23 cellular contexts compared by ENCODE assay signal in genomic region chr15:26720546-26720945, GRCh38. TPM values are rescaled to one million over a fixed set of nuclear protein-coding genes. Genes with fewer than 3 reads are reported as not detected.
DNase-seq lines count a peak whose midpoint lies in the region; ATAC-seq, FAIRE-seq and TF ChIP-seq lines count a peak whose summit lies in the region.
"Had no signal": no experiment of that assay in that cellular context is flagged by ENCODE, and none has a peak within 500 bp of the region (broad histone marks: within the 10 kb centered on the region; RNA-seq: fewer than 3 reads in every experiment).

No MANE protein-coding gene starts in this region.

- H3K9me3 ChIP-seq in HUES6 (ENCODE audit: control insufficient read depth, insufficient read depth, low read depth, low read length) (no peaks in the 10 kb centered on the region), H1 (ENCODE audit: insufficient read depth in 2 of 2, low read depth in 1 of 2, low read length in 1 of 2) (no peaks in the 10 kb centered on the region), iPS-18c (ENCODE audit: control insufficient read depth, insufficient read depth, low read length) (no peaks in the 10 kb centered on the region), upper lobe of right lung (no peaks in the 10 kb centered on the region)

- TF ChIP-seq RAD21 in H1 (IDR thresholded peaks at IDR 0.05 in 1 of 2, conservative IDR thresholded peaks at IDR 0.05 in 1 of 2; ENCODE audit: low read depth in 2 of 2, low read length in 2 of 2), result no peak

- H3K4me3 ChIP-seq in HUES6 (ENCODE audit: low read depth, low read length) (peak overlapping the region; percentile 44), H1 (ENCODE audit: extremely low read depth in 1 of 4, insufficient read depth in 2 of 4, low read depth in 3 of 4, low read length in 4 of 4) (peak overlapping the region in 3 of 4 experiments; percentile 10 to 44 (median 21); a peak in 4 of 8 replicates), iPS-18c (ENCODE audit: insufficient read depth, low read depth, low read length) (0 out of 2 replicates have a peak overlapping the region, but pooled peaks have one; percentile 10), upper lobe of right lung (no peak overlapping the region)

- no peak for DNase-seq in H1 (ENCODE audit: low read depth in 1 of 2, low spot score in 2 of 2)
- DNase-seq in upper lobe of right lung, result no peak
- no peak for DNase-seq in stimulated activated CD4-positive, alpha-beta T cell treated with anti-CD3 and anti-CD28 coated beads, Interleukin-1b, Interleukin-23, amount 100 ng/mL, for 48 hours
- DNase-seq in GF-D8 (lab: John Stamatoyannopoulos, UW), result no peak
- DNase-seq: C1 segment of cervical spinal cord; CD4-positive, alpha-beta memory T cell; COR-L47; DMS53; NCI-H1048; NCI-H1417 treated with DMSO at 0.1 percent for 48 hours; NCI-H1694 treated with DMSO at 0.1 percent for 48 hours; NCI-H2081; NCI-H2227 treated with DMSO at 0.1 percent for 48 hours; NCI-H526 treated with DMSO at 0.1 percent for 48 hours; SHP77 had no signal

- H3K36me3 ChIP-seq in HUES6 (ENCODE audit: control insufficient read depth, insufficient read depth, low read length) (no peaks in the 10 kb centered on the region), H1 (ENCODE audit: control insufficient read depth in 2 of 4, insufficient read depth in 4 of 4, low read length in 3 of 4) (no peaks in the 10 kb centered on the region), upper lobe of right lung (no peaks in the 10 kb centered on the region)

- intact Hi-C loops in upper lobe of right lung (cut with DNase I), result no loop called here

- H2BK15ac ChIP-seq in H1 (ENCODE audit: low read length), result no peak overlapping the region

- H4K8ac ChIP-seq in H1 (ENCODE audit: extremely low read depth, insufficient read depth, low read length), result no peak overlapping the region

- 11% methylated on average over 5 of the region's 5 CpGs; no CpG with 5 or more reads in 1 of the 2 experiments for WGBS in H1 (ENCODE audit: extremely low coverage in 1 of 2, insufficient coverage in 1 of 2, insufficient read length in 1 of 2, insufficient replicate concordance in 2 of 2, low coverage in 1 of 2, low lambda C conversion rate in 2 of 2, missing lambda C conversion rate in 1 of 2), 2 experiments

- H3K56ac ChIP-seq in H1 (replicated peaks; ENCODE audit: insufficient read length, low read depth, low read length), result no peak overlapping the region

- no peak for TF ChIP-seq EP300 in H1 (IDR thresholded peaks at IDR 0.05; ENCODE audit: borderline replicate concordance in 1 of 2, low read depth in 2 of 2, low read length in 2 of 2)

- no peak for TF ChIP-seq CTCF in H1 (IDR thresholded peaks at IDR 0.05; ENCODE audit: control extremely low read depth in 1 of 3, insufficient read depth in 1 of 3, low read depth in 1 of 3, low read length in 3 of 3)
- TF ChIP-seq CTCF in upper lobe of right lung (IDR thresholded peaks at IDR 0.05), result no peak

- peak overlapping the region; percentile 89 for H3K9ac ChIP-seq in HUES6 (ENCODE audit: low read length)
- no peak overlapping the region for H3K9ac ChIP-seq in H1 (replicated peaks in 1 of 4; ENCODE audit: extremely low read depth in 1 of 4, low read depth in 3 of 4, low read length in 3 of 4)

- peak overlapping the region; percentile 58 to 63 for H3K4me2 ChIP-seq in H1 (ENCODE audit: insufficient read depth in 1 of 2, low read depth in 2 of 2, low read length in 2 of 2)

- H3K4ac ChIP-seq in H1 (replicated peaks; ENCODE audit: insufficient read length, low read depth, low read length), result no peak overlapping the region

- no peak for ATAC-seq in upper lobe of right lung
- no peak for ATAC-seq in HG03175 (IDR thresholded peaks at IDR 0.05; ENCODE audit: unreplicated experiment)
- ATAC-seq: Panc1 had no signal

- H4K5ac ChIP-seq in H1 (ENCODE audit: insufficient read length, low read depth, low read length), result no peak overlapping the region

- no peaks in the 10 kb centered on the region for H3K27me3 ChIP-seq in HUES6 (ENCODE audit: control insufficient read depth, insufficient read depth, low read length)
- H3K27me3 ChIP-seq in H1 (replicated peaks in 1 of 4; ENCODE audit: control insufficient read depth in 3 of 4, extremely low read depth in 1 of 4, insufficient read depth in 3 of 4, low read length in 3 of 4), result no peaks in the 10 kb centered on the region
- H3K27me3 ChIP-seq in upper lobe of right lung, result no peaks in the 10 kb centered on the region

- peaks cover 10 to 72% of the 10 kb centered on the region in 2 experiments for H3K79me2 ChIP-seq in H1 (ENCODE audit: control insufficient read depth in 1 of 2, insufficient read depth in 2 of 2, low read length in 2 of 2)

- TF ChIP-seq POLR2A in H1 (IDR thresholded peaks at IDR 0.05; ENCODE audit: control extremely low read depth in 1 of 2, low read depth in 2 of 2, low read length in 2 of 2), result no peak

- FAIRE-seq in H1 (lab: Jason Lieb, UNC), result no peak
- FAIRE-seq: G401.6, GM12891 had no signal

- H2BK120ac ChIP-seq in H1 (replicated peaks; ENCODE audit: low read depth, low read length), result peak overlapping the region; percentile 1

- H3K14ac ChIP-seq in H1 (ENCODE audit: insufficient read length), result no peak overlapping the region

- H3K23ac ChIP-seq in H1 (ENCODE audit: insufficient read length), result no peak overlapping the region

- no peak overlapping the region for H2AK5ac ChIP-seq in H1 (ENCODE audit: low read depth, low read length)

- no peak overlapping the region for H2AFZ ChIP-seq in H1 (ENCODE audit: low read length)

- POLR2A ChIA-PET in H1 (lab: Charles Lee; ENCODE audit: partially characterized antibody), result interaction anchor here (1.0 to 2.0 kb wide), 5 partner anchors 9 to 19 kb away, joined by 3 to 6 read pairs (median 4); no protein-coding TSS in a partner anchor

- H2BK12ac ChIP-seq in H1 (ENCODE audit: low read depth, low read length), result no peak overlapping the region

- H2BK5ac ChIP-seq in H1 (ENCODE audit: low read depth, low read length), result peak overlapping the region; percentile 55; the same call in 1 of the 2 replicates

- H2BK20ac ChIP-seq in H1 (ENCODE audit: low read length), result no peak overlapping the region

- H3K4me1 ChIP-seq in HUES6 (ENCODE audit: control insufficient read depth, insufficient read depth, low read length) (peaks cover 77% of the 10 kb centered on the region), H1 (replicated peaks in 1 of 4; ENCODE audit: control insufficient read depth in 3 of 4, insufficient read depth in 4 of 4, low read length in 3 of 4) (peaks cover 22 to 43% (median 36%) of the 10 kb centered on the region in 4 experiments), upper lobe of right lung (no peaks in the 10 kb centered on the region)

- no peaks in the 10 kb centered on the region; the same call in 1 of the 2 replicates for H3K23me2 ChIP-seq in H1 (ENCODE audit: low read depth, low read length)

- H4K20me1 ChIP-seq in H1 (replicated peaks in 1 of 2; ENCODE audit: control insufficient read depth in 1 of 2, insufficient read depth in 2 of 2, low read length in 2 of 2), result peaks cover 1 to 4% of the 10 kb centered on the region in 2 experiments

- CTCF ChIA-PET in H1 (lab: Charles Lee; ENCODE audit: partially characterized antibody), result interaction anchor here (1.2 to 2.0 kb wide), 6 partner anchors 13 to 118 kb away, joined by 3 to 6 read pairs (median 4); no protein-coding TSS in a partner anchor

- H3K18ac ChIP-seq in H1 (ENCODE audit: extremely low read depth, low read length), result no peak overlapping the region

- H3K27ac ChIP-seq in HUES6 (ENCODE audit: low read depth, low read length), result peak overlapping the region; percentile 86; the same call in 1 of the 2 replicates
- H3K27ac ChIP-seq in H1 (ENCODE audit: low read depth, low read length), result no peak overlapping the region
- no peak overlapping the region for H3K27ac ChIP-seq in upper lobe of right lung
- H3K27ac ChIP-seq: RWPE1 had no signal

- peaks cover 9% of the 10 kb centered on the region; the same call in 1 of the 2 replicates for H3K79me1 ChIP-seq in H1 (ENCODE audit: low read depth, low read length)

- H4K91ac ChIP-seq in H1 (replicated peaks; ENCODE audit: insufficient read length, low read length), result peak overlapping the region; percentile 81

TF ChIP-seq in H1, 55 proteins besides CTCF, POLR2A, EP300 and RAD21:
- TF ChIP-seq MAFK (IDR thresholded peaks at IDR 0.05; ENCODE audit: low read depth, low read length) (no peak), JUN (IDR thresholded peaks at IDR 0.05; ENCODE audit: low read depth, low read length) (no peak), RXRA (IDR thresholded peaks at IDR 0.05; ENCODE audit: insufficient read depth, low read depth, low read length) (no peak), HDAC6 (IDR thresholded peaks at IDR 0.05; ENCODE audit: low read depth, low read length) (no peak), HDAC2 (IDR thresholded peaks at IDR 0.05; ENCODE audit: borderline replicate concordance in 1 of 2, low read depth in 2 of 2, low read length in 2 of 2) (no peak), BCL11A (IDR thresholded peaks at IDR 0.05; ENCODE audit: low read depth in 2 of 2, low read length in 2 of 2) (no peak), SIRT6 (IDR thresholded peaks at IDR 0.05; ENCODE audit: low read length) (no peak), MAX (IDR thresholded peaks at IDR 0.05) (no peak), TCF12 (IDR thresholded peaks at IDR 0.05; ENCODE audit: low read depth, low read length) (no peak), SUZ12 (IDR thresholded peaks at IDR 0.05; ENCODE audit: low read length) (no peak), CBX8 (IDR thresholded peaks at IDR 0.05; ENCODE audit: borderline replicate concordance, low read depth, low read length) (no peak), FOSL1 (IDR thresholded peaks at IDR 0.05; ENCODE audit: insufficient read depth, low read depth, low read length) (no peak), RBBP5 (IDR thresholded peaks at IDR 0.05; ENCODE audit: borderline replicate concordance, low read depth, low read length) (no peak), SP1 (IDR thresholded peaks at IDR 0.05; ENCODE audit: low read depth, low read length) (no peak), KDM4A (IDR thresholded peaks at IDR 0.05; ENCODE audit: low read depth, low read length, severe bottlenecking) (no peak)

RNA-seq across cellular contexts. Expression of gene GABRB3, which starts 52.3 kb away (rescaled TPM):
- total RNA-seq in H1 (2021; fragmentation: NEBNext Ultra II Directional; extraction: Animal tissue kit (Norgen Biotek cat#: 25700)), result 163 TPM in 2 replicates
- polyA plus RNA-seq in H1 (2011; rRNA removed), result 88.5 and 98.8 TPM in 2 replicates
- polyA plus RNA-seq in H1 (2011; cell fraction: cytosol; rRNA removed), result 80.6 TPM
- 117 TPM for polyA plus RNA-seq in H1 (2011; cell fraction: nucleus; rRNA removed)
- polyA plus RNA-seq in H1 (2012, experiment 1 of 2), result 94.3 to 128 TPM (median 127 TPM) in 4 replicates
- 8.9 TPM for polyA plus RNA-seq in H1 (2012, experiment 2 of 2)
- 128 TPM for polyA plus RNA-seq in H1 (2013, experiment 1 of 2)
- 141 TPM for polyA plus RNA-seq in H1 (2013, experiment 2 of 2)
- 286 and 396 TPM in 2 replicates for polyA minus RNA-seq in H1 (2011; rRNA and poly(A)+ RNA removed)
- polyA minus RNA-seq in H1 (2011; cell fraction: cytosol; rRNA and poly(A)+ RNA removed), result 84.6 TPM
- polyA minus RNA-seq in H1 (2011; cell fraction: nucleus; rRNA and poly(A)+ RNA removed), result 179 TPM
- 3.2 TPM for total RNA-seq in upper lobe of right lung
- total RNA-seq: A673 had no signal
- polyA plus RNA-seq: CD4-positive, alpha-beta memory T cell had no signal

Comparison
In these comparisons a context has a peak if more than half of its experiments do, and no peak if none do; other contexts are left out.
1. RNA of gene GABRB3, which starts 52.3 kb away (total RNA-seq): 163 TPM in H1; 3.2 TPM in upper lobe of right lung (single experiment); every median in the first group is over 10 times any median in the second.